Comparison of ENCODE assay signal across 10 cellular contexts in the genomic region with DNA sequence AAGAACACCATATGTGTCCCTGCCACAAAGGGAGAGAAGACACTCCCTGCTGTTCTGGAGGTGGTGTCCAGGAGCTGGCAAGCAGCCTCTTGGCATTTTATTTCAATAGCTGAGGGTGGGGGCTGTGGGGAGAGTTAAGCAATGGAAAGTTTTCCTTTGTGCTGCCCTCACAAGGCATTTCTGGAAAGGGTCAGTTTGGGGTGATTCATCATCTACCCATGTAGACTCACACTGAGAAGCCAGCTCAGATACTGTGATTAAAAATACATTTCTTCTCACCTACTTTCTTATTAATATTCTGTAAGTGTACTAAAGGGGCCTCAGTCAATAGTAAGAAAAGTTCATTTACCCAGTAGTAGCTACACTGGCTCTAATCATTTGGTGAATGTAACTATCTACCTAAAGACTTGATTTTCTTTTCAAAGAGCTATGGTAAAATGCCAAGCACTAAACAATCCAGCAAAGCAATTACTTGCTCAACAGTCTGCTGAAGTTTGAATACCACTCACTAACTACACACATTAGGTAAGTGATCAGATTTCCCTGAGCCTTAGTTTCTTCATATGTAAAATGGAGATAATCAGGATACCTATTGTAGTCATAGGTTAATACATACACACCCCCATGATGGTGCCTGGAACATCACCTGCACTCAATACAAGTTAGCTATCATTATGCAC. TPM values are rescaled to one million over a fixed set of nuclear protein-coding genes. Genes with fewer than 3 reads are reported as not detected.
DNase-seq lines count a peak whose midpoint lies in the region; ATAC-seq and TF ChIP-seq lines count a peak whose summit lies in the region.
"Had no signal": no experiment of that assay in that cellular context is flagged by ENCODE, and none has a peak within 500 bp of the region (broad histone marks: within the 10 kb centered on the region; RNA-seq: fewer than 3 reads in every experiment).

No MANE protein-coding gene starts in this region.

- H4K20me1 ChIP-seq in OCI-LY7 (ENCODE audit: insufficient read depth, low read length) = no peaks in the 10 kb centered on the region

- ATAC-seq in GM18520 (IDR thresholded peaks at IDR 0.05; ENCODE audit: unreplicated experiment) = no peak
- ATAC-seq in activated T-cell treated with anti-CD3 and anti-CD28 coated beads, Interleukin-2, amount 50 U/mL, for 72 hours (replicated peaks in 1 of 2) = no peak

- H3K36me3 Mint-ChIP-seq in MCF 10A (ENCODE audit: insufficient read depth, unreplicated experiment) = no peaks in the 10 kb centered on the region
- H3K36me3 Mint-ChIP-seq in activated T-cell treated with anti-CD3 and anti-CD28 coated beads, Interleukin-2, amount 50 U/mL, for 72 hours (ENCODE audit: insufficient read depth in 2 of 2) = peaks cover 0 to 2% of the 10 kb centered on the region in 2 donors

- intact Hi-C loops in MCF 10A (cut with micrococcal nuclease) = loop anchor here (10.0 kb wide), 1 partner anchor 89 kb away; no protein-coding TSS in a partner anchor
- intact Hi-C loops in OCI-LY7 (cut with micrococcal nuclease; ENCODE audit: unreplicated experiment) = no loop called here

- H3K9me3 ChIP-seq in subcutaneous abdominal adipose tissue (ENCODE audit: control insufficient read depth in 5 of 5, low read length in 5 of 5) = peaks cover 0 to 7% (median 4%) of the 10 kb centered on the region in 5 donors
- no peaks in the 10 kb centered on the region for H3K9me3 ChIP-seq in OCI-LY7 (ENCODE audit: low read length)

- POLR2A ChIA-PET in MCF 10A (lab: Yijun Ruan, JAX) (interaction anchor here (0.6 to 6.1 kb wide), 34 partner anchors 8 to 710 kb away, joined by 3 to 78 read pairs (median 4); no protein-coding TSS in a partner anchor), OCI-LY7 (lab: Charles Lee) (interaction anchor here (0.7 kb wide), 1 partner anchor 12 kb away, joined by 3 read pairs; no protein-coding TSS in a partner anchor)

- DNase-seq in HT-29 (ENCODE audit: low spot score) (peak; percentile 24), MCF 10A (ENCODE audit: unreplicated experiment) (peak; percentile 97), kidney epithelial cell (ENCODE audit: low read depth) (peak; percentile 73), MV-4-11 (lab: John Stamatoyannopoulos, UW) (no peak), OCI-LY7 (ENCODE audit: low spot score) (no peak)
- DNase-seq in activated T-cell treated with anti-CD3 and anti-CD28 coated beads, Interleukin-2, amount 50 U/mL, for 72 hours = no peak
- DNase-seq: stimulated activated CD4-positive, alpha-beta T cell treated with anti-CD3 and anti-CD28 coated beads, Interleukin-15, amount 100 ng/mL, for 24 hours had no signal

- peak overlapping the region; percentile 64 for H3K27ac Mint-ChIP-seq in MCF 10A (ENCODE audit: low read depth, unreplicated experiment)
- no peak overlapping the region for H3K27ac Mint-ChIP-seq in activated T-cell treated with anti-CD3 and anti-CD28 coated beads, Interleukin-2, amount 50 U/mL, for 72 hours
- H3K27ac Mint-ChIP-seq: dendritic cell treated with granulocyte-macrophage colony-stimulating factor and Interleukin-4, amounts not matched to agents 40 ng/mL and 50 ng/mL, for 4 days had no signal

- H3K27me3 ChIP-seq in kidney epithelial cell (ENCODE audit: control insufficient read depth, insufficient read depth, low read length) (no peaks in the 10 kb centered on the region), subcutaneous abdominal adipose tissue (ENCODE audit: control insufficient read depth in 5 of 5, insufficient read depth in 4 of 5, low read length in 5 of 5) (no peaks in the 10 kb centered on the region)

- TF ChIP-seq CTCF in MCF 10A (IDR thresholded peaks at IDR 0.05; ENCODE audit: unreplicated experiment) (no peak), kidney epithelial cell (IDR thresholded peaks at IDR 0.05; ENCODE audit: insufficient read depth, low read length, poor library complexity, severe bottlenecking) (no peak), OCI-LY7 (conservative IDR thresholded peaks at IDR 0.05; ENCODE audit: low read length) (no peak)

- peak overlapping the region in 2 of 5 donors; percentile 29 to 36 for H3K9ac ChIP-seq in subcutaneous abdominal adipose tissue (ENCODE audit: low read length in 5 of 5)

- H3K9me3 Mint-ChIP-seq in MCF 10A (ENCODE audit: unreplicated experiment) = no peaks in the 10 kb centered on the region
- H3K9me3 Mint-ChIP-seq in activated T-cell treated with anti-CD3 and anti-CD28 coated beads, Interleukin-2, amount 50 U/mL, for 72 hours = peaks cover 2 to 3% of the 10 kb centered on the region in 2 donors

- no peak overlapping the region for H3K4me2 ChIP-seq in OCI-LY7 (ENCODE audit: low read length)

- H3K27me3 Mint-ChIP-seq in MCF 10A (ENCODE audit: insufficient read depth, unreplicated experiment) = no peaks in the 10 kb centered on the region
- peaks cover 7% of the 10 kb centered on the region for H3K27me3 Mint-ChIP-seq in activated T-cell treated with anti-CD3 and anti-CD28 coated beads, Interleukin-2, amount 50 U/mL, for 72 hours (ENCODE audit: low read depth)
- H3K27me3 Mint-ChIP-seq: dendritic cell treated with granulocyte-macrophage colony-stimulating factor and Interleukin-4, amounts not matched to agents 40 ng/mL and 50 ng/mL, for 4 days had no signal

- BruUV-seq in MCF 10A (replicated peaks; lab: Mats Ljungman, UMichigan) (no TSS peak), OCI-LY7 (replicated peaks; lab: Mats Ljungman, UMichigan) (no TSS peak)

- H3K4me1 ChIP-seq in subcutaneous abdominal adipose tissue (ENCODE audit: control insufficient read depth in 5 of 5, insufficient read depth in 5 of 5, low read length in 5 of 5) (peaks cover 14 to 31% (median 29%) of the 10 kb centered on the region in 5 donors), OCI-LY7 (ENCODE audit: insufficient read depth, low read length, poor library complexity, severe bottlenecking) (no peaks in the 10 kb centered on the region)

- no peak overlapping the region for H2AFZ ChIP-seq in OCI-LY7 (ENCODE audit: low read length)

- no peaks in the 10 kb centered on the region for H3K9me2 ChIP-seq in OCI-LY7 (ENCODE audit: insufficient read depth, low read length)

- H3K36me3 ChIP-seq in kidney epithelial cell (ENCODE audit: control insufficient read depth, insufficient read depth, low read length) = no peaks in the 10 kb centered on the region
- H3K36me3 ChIP-seq in subcutaneous abdominal adipose tissue (ENCODE audit: control insufficient read depth in 5 of 5, insufficient read depth in 5 of 5, low read length in 5 of 5) = no peaks in the 10 kb centered on the region
- H3K36me3 ChIP-seq in OCI-LY7 (ENCODE audit: insufficient read depth, low read length) = no peaks in the 10 kb centered on the region

- H3K79me2 ChIP-seq in OCI-LY7 (ENCODE audit: insufficient read depth, low read depth, low read length) = no peaks in the 10 kb centered on the region

- H3K4me3 Mint-ChIP-seq in MCF 10A (ENCODE audit: unreplicated experiment) = peak overlapping the region; percentile 20
- no peak overlapping the region for H3K4me3 Mint-ChIP-seq in activated T-cell treated with anti-CD3 and anti-CD28 coated beads, Interleukin-2, amount 50 U/mL, for 72 hours
- H3K4me3 Mint-ChIP-seq: dendritic cell treated with granulocyte-macrophage colony-stimulating factor and Interleukin-4, amounts not matched to agents 40 ng/mL and 50 ng/mL, for 4 days had no signal

- CTCF ChIA-PET in MCF 10A (lab: Yijun Ruan, JAX) (interaction anchor here (0.6 to 3.4 kb wide), 15 partner anchors 12 to 444 kb away, joined by 3 to 16 read pairs (median 3); no protein-coding TSS in a partner anchor), OCI-LY7 (lab: Charles Lee; ENCODE audit: unreplicated experiment) (interaction anchor here (1.2 kb wide), 1 partner anchor 14 kb away, joined by 5 read pairs; no protein-coding TSS in a partner anchor)

- peaks cover 47% of the 10 kb centered on the region for H3K4me1 Mint-ChIP-seq in MCF 10A (ENCODE audit: insufficient read depth, unreplicated experiment)
- H3K4me1 Mint-ChIP-seq in activated T-cell treated with anti-CD3 and anti-CD28 coated beads, Interleukin-2, amount 50 U/mL, for 72 hours (ENCODE audit: low read depth) = peaks cover 9% of the 10 kb centered on the region

- H3K4me3 ChIP-seq in kidney epithelial cell (ENCODE audit: low read depth, low read length) = no peak overlapping the region
- H3K4me3 ChIP-seq in subcutaneous abdominal adipose tissue (ENCODE audit: low read depth in 1 of 5, low read length in 5 of 5) = peak overlapping the region in 1 of 5 donors; percentile 17
- H3K4me3 ChIP-seq in OCI-LY7 (ENCODE audit: low read depth, low read length, poor library complexity, severe bottlenecking) = no peak overlapping the region

- H3K27ac ChIP-seq in subcutaneous abdominal adipose tissue (ENCODE audit: low read depth, low read length) = peak overlapping the region; percentile 80
- no peak overlapping the region for H3K27ac ChIP-seq in OCI-LY7 (ENCODE audit: low read depth, low read length, poor library complexity, severe bottlenecking)

RNA-seq across cellular contexts. Expression of a gene that starts 55.1 kb away (rescaled TPM):
- not detected in 2 replicates for total RNA-seq in HT-29 (2014; rRNA removed; shearing (Covaris generic))
- total RNA-seq in MCF 10A (2022) (not detected in 2 replicates), kidney epithelial cell (not detected in 2 replicates), OCI-LY7 (2022) (not detected in 2 replicates)
- under 1 TPM in 1 of 2 donors, not detected in 1; 0.09 TPM for total RNA-seq in activated T-cell treated with anti-CD3 and anti-CD28 coated beads, Interleukin-2, amount 50 U/mL, for 72 hours
- not detected in 2 replicates for total RNA-seq in OCI-LY7 (2014; rRNA removed; shearing (Covaris generic))

Comparison
In these comparisons a context has a peak if more than half of its experiments do, and no peak if none do; other contexts are left out.
1. DNase-seq: peak in HT-29 (single experiment), MCF 10A (single experiment) and kidney epithelial cell (single experiment); none in activated T-cell treated with anti-CD3 and anti-CD28 coated beads, Interleukin-2, amount 50 U/mL, for 72 hours (0 of 2), MV-4-11 (single experiment) and OCI-LY7 (single experiment).